In genomic region chr9:137029058-137029922, GRCh38 we compare ENCODE assay signal across 9 cellular contexts.
DNase-seq lines count a peak whose midpoint lies in the region; ATAC-seq, FAIRE-seq and TF ChIP-seq lines count a peak whose summit lies in the region.
"Had no signal": no experiment of that assay in that cellular context is flagged by ENCODE, and none has a peak within 500 bp of the region (broad histone marks: within the 10 kb centered on the region; RNA-seq: fewer than 3 reads in every experiment).

No MANE protein-coding gene starts in this region.

- TF ChIP-seq CTCF in neutrophil (IDR thresholded peaks at IDR 0.05), result peak; percentile 92

- H3K27ac ChIP-seq in neutrophil, result peak overlapping the region; percentile 91

- DNase-seq in DMS79 treated with DMSO at 0.1 percent for 48 hours (lab: John Stamatoyannopoulos, UW) (peak; percentile 26), RCC 7860 (ENCODE audit: low spot score) (peak; percentile 55), foreskin melanocyte (peak; percentile 48), superior temporal gyrus (ENCODE audit: extremely low spot score) (peak; percentile 85)
- DNase-seq in activated T-helper 9 cell treated with anti-CD3 and anti-CD28 coated beads, Interleukin-2, amount 50 U/mL, for 16 hours (ENCODE audit: low read depth), result peak; percentile 66

- no peak for FAIRE-seq in RCC 7860 (lab: Jason Lieb, UNC)
- FAIRE-seq: endometrium had no signal

- H3K36me3 ChIP-seq in neutrophil, result peaks cover 12% of the 10 kb centered on the region

- peak overlapping the region; percentile 83 to 86 for H3K4me3 ChIP-seq in neutrophil (ENCODE audit: low read depth in 1 of 2, low read length in 1 of 2)

- H3K4me1 ChIP-seq in neutrophil (ENCODE audit: control insufficient read depth in 1 of 2, insufficient read depth in 1 of 2, low read depth in 1 of 2, low read length in 1 of 2), result peaks cover 59 to 64% of the 10 kb centered on the region in 2 experiments

- H3K27me3 ChIP-seq in neutrophil, result peaks cover 10% of the 10 kb centered on the region

- H3K9me3 ChIP-seq in neutrophil, result no peaks in the 10 kb centered on the region

- peak; percentile 57 for ATAC-seq in HG02885 (IDR thresholded peaks at IDR 0.05; ENCODE audit: poor library complexity, unreplicated experiment)
- no peak for ATAC-seq in HG03442 (IDR thresholded peaks at IDR 0.05; ENCODE audit: unreplicated experiment)

Comparison
In these comparisons a context has a peak if more than half of its experiments do, and no peak if none do; other contexts are left out.
1. DNase-seq: peak in every context shown above with its lines; median percentile 85 in superior temporal gyrus; 66 in activated T-helper 9 cell treated with anti-CD3 and anti-CD28 coated beads, Interleukin-2, amount 50 U/mL, for 16 hours; 55 in RCC 7860; 48 in foreskin melanocyte; 26 in DMS79 treated with DMSO at 0.1 percent for 48 hours.